8 cellular contexts compared by ENCODE assay signal in genomic region chr14:76955575-76956252, GRCh38.
DNase-seq lines count a peak whose midpoint lies in the region; ATAC-seq lines count a peak whose summit lies in the region.

No MANE protein-coding gene starts in this region.

- H3K36me3 ChIP-seq in GM23248 (ENCODE audit: low read depth): no peaks in the 10 kb centered on the region
- H3K36me3 ChIP-seq in neuronal stem cell (replicated peaks in 1 of 2; ENCODE audit: control insufficient read depth in 2 of 2, insufficient read depth in 2 of 2, low read length in 2 of 2): no peaks in the 10 kb centered on the region
- no peaks in the 10 kb centered on the region for H3K36me3 ChIP-seq in urinary bladder (ENCODE audit: insufficient read depth)

- H3K9me3 ChIP-seq in GM23248 (ENCODE audit: low read depth): no peaks in the 10 kb centered on the region
- no peaks in the 10 kb centered on the region for H3K9me3 ChIP-seq in neuronal stem cell (replicated peaks in 1 of 2; ENCODE audit: control insufficient read depth in 2 of 2, insufficient read depth in 1 of 2, low read depth in 1 of 2, low read length in 2 of 2)

- H2AFZ ChIP-seq in GM23248 (peak overlapping the region; percentile 20), neuronal stem cell (ENCODE audit: low read length) (peak overlapping the region; percentile 84)

- H4K91ac ChIP-seq in neuronal stem cell (ENCODE audit: low read depth, low read length, poor library complexity): no peak overlapping the region

- H3K79me2 ChIP-seq in GM23248 (ENCODE audit: insufficient read depth): no peaks in the 10 kb centered on the region

- no peak overlapping the region for H3K23ac ChIP-seq in neuronal stem cell (ENCODE audit: low read depth, low read length, poor library complexity)

- no peak overlapping the region for H2BK12ac ChIP-seq in neuronal stem cell (ENCODE audit: low read length)

- H3K4me2 ChIP-seq in GM23248 (ENCODE audit: unreplicated experiment): peak overlapping the region; percentile 43
- H3K4me2 ChIP-seq in neuronal stem cell (ENCODE audit: insufficient read depth, low read length, poor library complexity, severe bottlenecking): peak overlapping the region; percentile 82

- no peak overlapping the region for H3K4ac ChIP-seq in neuronal stem cell (ENCODE audit: low read length)

- H3K18ac ChIP-seq in neuronal stem cell (ENCODE audit: low read length): peak overlapping the region; percentile 89

- no peak overlapping the region for H4K8ac ChIP-seq in neuronal stem cell (ENCODE audit: low read depth, low read length)

- H4K20me1 ChIP-seq in GM23248 (ENCODE audit: insufficient read depth): no peaks in the 10 kb centered on the region

- in situ Hi-C loops in GM23248 (cut with MboI): no loop called here

- H3K27ac ChIP-seq in GM23248 (peak overlapping the region; percentile 90), neuronal stem cell (replicated peaks; ENCODE audit: low read length) (no peak overlapping the region), urinary bladder (ENCODE audit: low read depth) (peak overlapping the region; percentile 88)

- no peaks in the 10 kb centered on the region for H3K9me2 ChIP-seq in GM23248 (ENCODE audit: insufficient read depth)

- no peaks in the 10 kb centered on the region for H3K27me3 ChIP-seq in GM23248 (replicated peaks; ENCODE audit: insufficient read depth)
- peaks cover 0 to 3% (median 0%) of the 10 kb centered on the region in 3 experiments for H3K27me3 ChIP-seq in neuronal stem cell (ENCODE audit: control insufficient read depth in 3 of 3, insufficient read depth in 3 of 3, low read depth in 1 of 3, low read length in 3 of 3)

- peak overlapping the region; percentile 2 for H2BK15ac ChIP-seq in neuronal stem cell (ENCODE audit: low read length)

- peak overlapping the region; percentile 10 for H3K4me3 ChIP-seq in GM23248
- H3K4me3 ChIP-seq in neuronal stem cell (ENCODE audit: low read length in 2 of 2): peak overlapping the region in 1 of 2 donors; percentile 45
- H3K4me3 ChIP-seq in urinary bladder (ENCODE audit: low read depth, low read length): peak overlapping the region; percentile 32

- no peak for ATAC-seq in HG03342 (IDR thresholded peaks at IDR 0.05; ENCODE audit: unreplicated experiment)

- H3K9ac ChIP-seq in GM23248: peak overlapping the region; percentile 86
- no peak overlapping the region for H3K9ac ChIP-seq in neuronal stem cell (ENCODE audit: low read depth, low read length, poor library complexity)

- no peaks in the 10 kb centered on the region for H3K79me1 ChIP-seq in neuronal stem cell (ENCODE audit: low read depth, low read length)

- H3F3A ChIP-seq in GM23248 (ENCODE audit: insufficient read depth): peaks cover 48% of the 10 kb centered on the region

- no peak overlapping the region for H2BK5ac ChIP-seq in neuronal stem cell (ENCODE audit: low read length)

- 1 to 2% methylated on average over 10 of the region's 10 CpGs for WGBS in GM23248 (ENCODE audit: low coverage in 1 of 2, low lambda C conversion rate in 2 of 2, missing lambda C conversion rate in 2 of 2), 2 experiments
- WGBS in neuronal stem cell (ENCODE audit: extremely low coverage in 2 of 2, insufficient read length in 2 of 2, insufficient replicate concordance in 1 of 2), 2 donors: no CpG with 5 or more reads among the region's 10 CpGs
- WGBS in urinary bladder: 19% methylated on average over 10 of the region's 10 CpGs

- no peak overlapping the region for H2BK120ac ChIP-seq in neuronal stem cell (ENCODE audit: low read depth, low read length)

- H3K4me1 ChIP-seq in GM23248 (ENCODE audit: insufficient read depth) (peaks cover 55% of the 10 kb centered on the region), neuronal stem cell (ENCODE audit: control insufficient read depth in 2 of 2, insufficient read depth in 1 of 2, low read depth in 1 of 2, low read length in 2 of 2) (peaks cover 15 to 41% of the 10 kb centered on the region in 2 donors), urinary bladder (ENCODE audit: insufficient read depth) (no peaks in the 10 kb centered on the region)

- no peak overlapping the region for H3K14ac ChIP-seq in neuronal stem cell (ENCODE audit: low read length)

- DNase-seq in Daoy (ENCODE audit: low read depth): peak; percentile 80
- peak; percentile 89 for DNase-seq in GM23248
- peak; percentile 50 for DNase-seq in NCI-H345 treated with DMSO at 0.1 percent for 48 hours (lab: John Stamatoyannopoulos, UW; ENCODE audit: unreplicated experiment)
- DNase-seq in activated CD8-positive, alpha-beta memory T cell treated with anti-CD3 and anti-CD28 coated beads, Interleukin-2, amount 50 U/mL, for 24 hours (ENCODE audit: extremely low read depth): peak; percentile 23
- DNase-seq in fibroblast of gingiva (ENCODE audit: low read depth): peak; percentile 70
- no peak for DNase-seq in neuronal stem cell (ENCODE audit: low spot score)

- H2AK5ac ChIP-seq in neuronal stem cell (ENCODE audit: low read depth, low read length): no peak overlapping the region
